In genomic region chr15:83114305-83114704, GRCh38 we compare ENCODE assay signal across 14 cellular contexts. TPM values are rescaled to one million over a fixed set of nuclear protein-coding genes. Genes with fewer than 3 reads are reported as not detected.
DNase-seq lines count a peak whose midpoint lies in the region; ATAC-seq and TF ChIP-seq lines count a peak whose summit lies in the region.
"Had no signal": no experiment of that assay in that cellular context is flagged by ENCODE, and none has a peak within 500 bp of the region (broad histone marks: within the 10 kb centered on the region; RNA-seq: fewer than 3 reads in every experiment).

No MANE protein-coding gene starts in this region.

- WGBS in right cardiac atrium = 81% methylated on average over 4 of the region's 4 CpGs
- WGBS in esophagus muscularis mucosa = 75% methylated on average over 4 of the region's 4 CpGs

- intact Hi-C loops in left ventricle myocardium inferior (cut with micrococcal nuclease) = no loop called here
- intact Hi-C loops in right cardiac atrium (cut with DNase I) = loop anchor here in 1 of 4 donors (10.0 kb wide), 1 partner anchor 100 kb away; the partner anchor contains the start of gene C15orf40
- intact Hi-C loops in esophagus muscularis mucosa (cut with DNase I) = no loop called here
- intact Hi-C loops in upper lobe of right lung (cut with DNase I) = no loop called here

- no peak overlapping the region for H3K4me3 ChIP-seq in left ventricle myocardium inferior
- no peak overlapping the region for H3K4me3 ChIP-seq in right cardiac atrium (ENCODE audit: low read length)
- H3K4me3 ChIP-seq in esophagus muscularis mucosa = no peak overlapping the region
- H3K4me3 ChIP-seq in upper lobe of right lung = no peak overlapping the region
- H3K4me3 ChIP-seq: GM23338 had no signal

- TF ChIP-seq CTCF in left ventricle myocardium inferior (IDR thresholded peaks at IDR 0.05; ENCODE audit: borderline replicate concordance) = no peak
- no peak for TF ChIP-seq CTCF in esophagus muscularis mucosa (IDR thresholded peaks at IDR 0.05)
- no peak for TF ChIP-seq CTCF in upper lobe of right lung (IDR thresholded peaks at IDR 0.05)

- no peak for TF ChIP-seq POLR2A in esophagus muscularis mucosa (IDR thresholded peaks at IDR 0.05; ENCODE audit: low read depth)

- H3K9me3 ChIP-seq in left ventricle myocardium inferior (replicated peaks) (no peaks in the 10 kb centered on the region), right cardiac atrium (ENCODE audit: control insufficient read depth, low read length) (no peaks in the 10 kb centered on the region), esophagus muscularis mucosa (no peaks in the 10 kb centered on the region), upper lobe of right lung (no peaks in the 10 kb centered on the region)
- H3K9me3 ChIP-seq: Caco-2 had no signal

- H3K27ac ChIP-seq in left ventricle myocardium inferior (replicated peaks) (peak overlapping the region; percentile 79), right cardiac atrium (ENCODE audit: low read length) (no peak overlapping the region), esophagus muscularis mucosa (replicated peaks in 1 of 4) (peak overlapping the region in 1 of 4 donors; percentile 47), upper lobe of right lung (no peak overlapping the region)
- H3K27ac ChIP-seq: 22Rv1 had no signal

- no peaks in the 10 kb centered on the region for H3K36me3 ChIP-seq in left ventricle myocardium inferior
- H3K36me3 ChIP-seq in esophagus muscularis mucosa = peaks cover 0 to 18% (median 8%) of the 10 kb centered on the region in 4 donors
- peaks cover 20% of the 10 kb centered on the region for H3K36me3 ChIP-seq in upper lobe of right lung

- DNase-seq in left ventricle myocardium inferior (no peak), right cardiac atrium (no peak), esophagus muscularis mucosa (ENCODE audit: extremely low spot score) (peak; percentile 10), lung microvascular endothelial cell (ENCODE audit: low read depth in 2 of 2) (peak; percentile 35 to 37), upper lobe of right lung (peak; percentile 72), NCI-H526 (lab: John Stamatoyannopoulos, UW) (no peak)
- DNase-seq: Caco-2; CD8-positive, alpha-beta memory T cell; H7 had no signal

- no peaks in the 10 kb centered on the region for H3K27me3 ChIP-seq in left ventricle myocardium inferior (ENCODE audit: low read depth)
- no peaks in the 10 kb centered on the region for H3K27me3 ChIP-seq in right cardiac atrium (ENCODE audit: control insufficient read depth, insufficient read depth)
- peaks cover 0 to 18% (median 2%) of the 10 kb centered on the region in 4 donors for H3K27me3 ChIP-seq in esophagus muscularis mucosa
- H3K27me3 ChIP-seq in upper lobe of right lung = no peaks in the 10 kb centered on the region

- TF ChIP-seq EP300 in esophagus muscularis mucosa (IDR thresholded peaks at IDR 0.05) = no peak

- ATAC-seq in right cardiac atrium = no peak
- peak; percentile 68 for ATAC-seq in upper lobe of right lung
- no peak for ATAC-seq in GM21619 (IDR thresholded peaks at IDR 0.05; ENCODE audit: unreplicated experiment)
- no peak for ATAC-seq in HG03095 (IDR thresholded peaks at IDR 0.05; ENCODE audit: unreplicated experiment)
- ATAC-seq: GM23338 had no signal

- H3K4me1 ChIP-seq in left ventricle myocardium inferior = peaks cover 39% of the 10 kb centered on the region
- H3K4me1 ChIP-seq in right cardiac atrium (ENCODE audit: control insufficient read depth, insufficient read depth, low read length) = peaks cover 11% of the 10 kb centered on the region
- peaks cover 8 to 39% (median 13%) of the 10 kb centered on the region in 4 donors for H3K4me1 ChIP-seq in esophagus muscularis mucosa
- peaks cover 18% of the 10 kb centered on the region for H3K4me1 ChIP-seq in upper lobe of right lung
- H3K4me1 ChIP-seq: Caco-2 had no signal

RNA-seq across cellular contexts. Expression of gene TM6SF1, which starts 6.9 kb away (rescaled TPM):
- total RNA-seq in left ventricle myocardium inferior (4.7 TPM), right cardiac atrium (10 to 100 TPM; 14.8 to 20.9 (median 16.7) TPM), esophagus muscularis mucosa (1 to 10 TPM; 5.8 to 7.8 (median 6.6) TPM), lung microvascular endothelial cell (30.9 and 51.6 TPM in 2 replicates), upper lobe of right lung (25.4 TPM)
- polyA plus RNA-seq in right cardiac atrium = 13.8 TPM
- total RNA-seq: Caco-2, G401 had no signal

RNA-seq across cellular contexts. Expression of gene BTBD1, which starts 47.3 kb away (rescaled TPM):
- total RNA-seq in left ventricle myocardium inferior (169 TPM), right cardiac atrium (100 to 1,000 TPM; 113 to 134 (median 128) TPM), esophagus muscularis mucosa (10 to 100 TPM; 53.2 to 69.6 (median 64.2) TPM), lung microvascular endothelial cell (78.0 and 94.6 TPM in 2 replicates), upper lobe of right lung (44.6 TPM)
- 47.6 TPM for polyA plus RNA-seq in right cardiac atrium

Comparison
In these comparisons a context has a peak if more than half of its experiments do, and no peak if none do; other contexts are left out.
1. DNase-seq: peak in esophagus muscularis mucosa (single experiment), lung microvascular endothelial cell (2 of 2) and upper lobe of right lung (single experiment); none in left ventricle myocardium inferior (single experiment), right cardiac atrium (0 of 3) and NCI-H526 (0 of 2).